Comparison of ENCODE assay signal across 4 cellular contexts in genomic region chr2:1704606-1705556, GRCh38.
A peak's percentile ranks its signal among the peaks of the same experiment; 100 is the strongest.
TF ChIP-seq lines count a peak whose summit lies in the region.

No MANE protein-coding gene starts in this region.

TF ChIP-seq in HEK293, 187 proteins besides CTCF, POLR2A, EP300 and RAD21 (continues in another document):
- TF ChIP-seq ZNF26 (tag by site-specific recombination; IDR thresholded peaks at IDR 0.05) (no peak), ZBTB6 (tag by site-specific recombination; IDR thresholded peaks at IDR 0.05) (no peak), WT1 (tag by site-specific recombination; IDR thresholded peaks at IDR 0.05) (peak; percentile 86), ZEB2 (tag by site-specific recombination; IDR thresholded peaks at IDR 0.05) (peak; percentile 64), ZBTB17 (tag by site-specific recombination; IDR thresholded peaks at IDR 0.05) (peak; percentile 43; the same call in 1 of the 2 replicates), SP7 (tag by site-specific recombination; IDR thresholded peaks at IDR 0.05) (no peak), ZNF621 (tag by site-specific recombination; IDR thresholded peaks at IDR 0.05) (no peak), ZBTB20 (tag by site-specific recombination; IDR thresholded peaks at IDR 0.05) (peak; percentile 53), ZNF174 (tag by site-specific recombination; IDR thresholded peaks at IDR 0.05) (no peak), TRIM28 (IDR thresholded peaks at IDR 0.05; ENCODE audit: borderline replicate concordance, low read length) (peak; percentile 63), ZNF121 (tag by site-specific recombination; IDR thresholded peaks at IDR 0.05) (no peak), KLF1 (tag by site-specific recombination; IDR thresholded peaks at IDR 0.05) (peak; percentile 49; the same call in 1 of the 2 replicates), ZNF626 (tag by site-specific recombination; IDR thresholded peaks at IDR 0.05) (no peak)

TF ChIP-seq in SK-N-SH, 30 proteins besides CTCF, POLR2A, EP300 and RAD21:
- TF ChIP-seq, protein P1, sequence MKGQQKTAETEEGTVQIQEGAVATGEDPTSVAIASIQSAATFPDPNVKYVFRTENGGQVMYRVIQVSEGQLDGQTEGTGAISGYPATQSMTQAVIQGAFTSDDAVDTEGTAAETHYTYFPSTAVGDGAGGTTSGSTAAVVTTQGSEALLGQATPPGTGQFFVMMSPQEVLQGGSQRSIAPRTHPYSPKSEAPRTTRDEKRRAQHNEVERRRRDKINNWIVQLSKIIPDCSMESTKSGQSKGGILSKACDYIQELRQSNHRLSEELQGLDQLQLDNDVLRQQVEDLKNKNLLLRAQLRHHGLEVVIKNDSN (IDR thresholded peaks at IDR 0.05; ENCODE audit: borderline replicate concordance, low read depth), result 0 out of 2 replicates have a peak, but pooled peaks have one; percentile 29
- TF ChIP-seq YY1 (IDR thresholded peaks at IDR 0.05; ENCODE audit: low read depth), result no peak
TF ChIP-seq in SK-N-SH: peak in this region for 1.

TF ChIP-seq in GM12891, 5 proteins besides CTCF, POLR2A, EP300 and RAD21 (continued from another document):
- TF ChIP-seq PAX5 (IDR thresholded peaks at IDR 0.05; ENCODE audit: insufficient read depth, low read length, severe bottlenecking) (no peak), POU2F2 (IDR thresholded peaks at IDR 0.05; ENCODE audit: low read depth, low read length) (no peak)
TF ChIP-seq in GM12891: peak in this region for 0.

TF ChIP-seq in GM23338, 12 proteins besides CTCF, POLR2A, EP300 and RAD21 (continued from another document):
- TF ChIP-seq REST (IDR thresholded peaks at IDR 0.05; ENCODE audit: unreplicated experiment), result no peak
- TF ChIP-seq, protein P2, sequence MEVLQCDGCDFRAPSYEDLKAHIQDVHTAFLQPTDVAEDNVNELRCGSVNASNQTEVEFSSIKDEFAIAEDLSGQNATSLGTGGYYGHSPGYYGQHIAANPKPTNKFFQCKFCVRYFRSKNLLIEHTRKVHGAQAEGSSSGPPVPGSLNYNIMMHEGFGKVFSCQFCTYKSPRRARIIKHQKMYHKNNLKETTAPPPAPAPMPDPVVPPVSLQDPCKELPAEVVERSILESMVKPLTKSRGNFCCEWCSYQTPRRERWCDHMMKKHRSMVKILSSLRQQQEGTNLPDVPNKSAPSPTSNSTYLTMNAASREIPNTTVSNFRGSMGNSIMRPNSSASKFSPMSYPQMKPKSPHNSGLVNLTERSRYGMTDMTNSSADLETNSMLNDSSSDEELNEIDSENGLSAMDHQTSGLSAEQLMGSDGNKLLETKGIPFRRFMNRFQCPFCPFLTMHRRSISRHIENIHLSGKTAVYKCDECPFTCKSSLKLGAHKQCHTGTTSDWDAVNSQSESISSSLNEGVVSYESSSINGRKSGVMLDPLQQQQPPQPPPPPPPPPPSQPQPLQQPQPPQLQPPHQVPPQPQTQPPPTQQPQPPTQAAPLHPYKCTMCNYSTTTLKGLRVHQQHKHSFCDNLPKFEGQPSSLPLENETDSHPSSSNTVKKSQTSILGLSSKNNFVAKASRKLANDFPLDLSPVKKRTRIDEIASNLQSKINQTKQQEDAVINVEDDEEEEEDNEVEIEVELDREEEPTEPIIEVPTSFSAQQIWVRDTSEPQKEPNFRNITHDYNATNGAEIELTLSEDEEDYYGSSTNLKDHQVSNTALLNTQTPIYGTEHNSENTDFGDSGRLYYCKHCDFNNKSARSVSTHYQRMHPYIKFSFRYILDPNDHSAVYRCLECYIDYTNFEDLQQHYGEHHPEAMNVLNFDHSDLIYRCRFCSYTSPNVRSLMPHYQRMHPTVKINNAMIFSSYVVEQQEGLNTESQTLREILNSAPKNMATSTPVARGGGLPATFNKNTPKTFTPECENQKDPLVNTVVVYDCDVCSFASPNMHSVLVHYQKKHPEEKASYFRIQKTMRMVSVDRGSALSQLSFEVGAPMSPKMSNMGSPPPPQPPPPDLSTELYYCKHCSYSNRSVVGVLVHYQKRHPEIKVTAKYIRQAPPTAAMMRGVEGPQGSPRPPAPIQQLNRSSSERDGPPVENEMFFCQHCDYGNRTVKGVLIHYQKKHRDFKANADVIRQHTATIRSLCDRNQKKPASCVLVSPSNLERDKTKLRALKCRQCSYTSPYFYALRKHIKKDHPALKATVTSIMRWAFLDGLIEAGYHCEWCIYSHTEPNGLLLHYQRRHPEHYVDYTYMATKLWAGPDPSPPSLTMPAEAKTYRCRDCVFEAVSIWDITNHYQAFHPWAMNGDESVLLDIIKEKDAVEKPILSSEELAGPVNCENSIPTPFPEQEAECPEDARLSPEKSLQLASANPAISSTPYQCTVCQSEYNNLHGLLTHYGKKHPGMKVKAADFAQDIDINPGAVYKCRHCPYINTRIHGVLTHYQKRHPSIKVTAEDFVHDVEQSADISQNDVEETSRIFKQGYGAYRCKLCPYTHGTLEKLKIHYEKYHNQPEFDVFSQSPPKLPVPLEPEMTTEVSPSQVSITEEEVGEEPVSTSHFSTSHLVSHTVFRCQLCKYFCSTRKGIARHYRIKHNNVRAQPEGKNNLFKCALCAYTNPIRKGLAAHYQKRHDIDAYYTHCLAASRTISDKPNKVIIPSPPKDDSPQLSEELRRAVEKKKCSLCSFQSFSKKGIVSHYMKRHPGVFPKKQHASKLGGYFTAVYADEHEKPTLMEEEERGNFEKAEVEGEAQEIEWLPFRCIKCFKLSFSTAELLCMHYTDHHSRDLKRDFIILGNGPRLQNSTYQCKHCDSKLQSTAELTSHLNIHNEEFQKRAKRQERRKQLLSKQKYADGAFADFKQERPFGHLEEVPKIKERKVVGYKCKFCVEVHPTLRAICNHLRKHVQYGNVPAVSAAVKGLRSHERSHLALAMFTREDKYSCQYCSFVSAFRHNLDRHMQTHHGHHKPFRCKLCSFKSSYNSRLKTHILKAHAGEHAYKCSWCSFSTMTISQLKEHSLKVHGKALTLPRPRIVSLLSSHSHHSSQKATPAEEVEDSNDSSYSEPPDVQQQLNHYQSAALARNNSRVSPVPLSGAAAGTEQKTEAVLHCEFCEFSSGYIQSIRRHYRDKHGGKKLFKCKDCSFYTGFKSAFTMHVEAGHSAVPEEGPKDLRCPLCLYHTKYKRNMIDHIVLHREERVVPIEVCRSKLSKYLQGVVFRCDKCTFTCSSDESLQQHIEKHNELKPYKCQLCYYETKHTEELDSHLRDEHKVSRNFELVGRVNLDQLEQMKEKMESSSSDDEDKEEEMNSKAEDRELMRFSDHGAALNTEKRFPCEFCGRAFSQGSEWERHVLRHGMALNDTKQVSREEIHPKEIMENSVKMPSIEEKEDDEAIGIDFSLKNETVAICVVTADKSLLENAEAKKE (CRISPR knock-in tag; IDR thresholded peaks at IDR 0.05), result no peak
TF ChIP-seq in GM23338: peak in this region for 0.
